In genomic region chr19:57947088-57947418, GRCh38 we compare ENCODE assay signal across 8 cellular contexts. TPM values are rescaled to one million over a fixed set of nuclear protein-coding genes. Genes with fewer than 3 reads are reported as not detected.
DNase-seq lines count a peak whose midpoint lies in the region; ATAC-seq and TF ChIP-seq lines count a peak whose summit lies in the region.

No MANE protein-coding gene starts in this region.

- in situ Hi-C loops in astrocyte of the cerebellum (cut with HindIII; ENCODE audit: low sequenced_read_pairs), result no loop called here

- intact Hi-C loops in Right ventricle myocardium superior (cut with DNase I) (no loop called here), cardiac septum (cut with DNase I) (loop anchor here (1.0 to 5.0 kb wide), 5 partner anchors 12 to 335 kb away; partner anchors contain the start of genes ZNF134, ZNF135, ZNF418 and ZNF606), thyroid gland (cut with DNase I) (no loop called here), sciatic nerve (cut with DNase I) (no loop called here)

- TF ChIP-seq CTCF in astrocyte of the cerebellum (IDR thresholded peaks at IDR 0.05; ENCODE audit: low read depth, low read length, missing control alignments) (no peak), liver (IDR thresholded peaks at IDR 0.05; ENCODE audit: low read depth, low read length, missing input control) (no peak), thyroid gland (IDR thresholded peaks at IDR 0.05) (no peak)

- peaks cover 0 to 7% (median 3%) of the 10 kb centered on the region in 4 donors for H3K4me1 ChIP-seq in liver (ENCODE audit: control insufficient read depth in 4 of 4, insufficient read depth in 4 of 4, low read length in 3 of 4)
- peaks cover 11% of the 10 kb centered on the region in 2 donors for H3K4me1 ChIP-seq in thyroid gland

- peaks cover 26 to 61% (median 55%) of the 10 kb centered on the region in 4 donors for H3K9me3 ChIP-seq in liver (ENCODE audit: control insufficient read depth in 4 of 4, low read length in 3 of 4)
- no peaks in the 10 kb centered on the region for H3K9me3 ChIP-seq in thyroid gland

- WGBS in liver, result 4% methylated on average over 18 of the region's 18 CpGs
- 0% methylated on average over 10 of the region's 18 CpGs; no CpG with 5 or more reads in 1 of the 2 donors for WGBS in thyroid gland, 2 donors

- TF ChIP-seq RAD21 in liver (IDR thresholded peaks at IDR 0.05), result no peak

- H3K27me3 ChIP-seq in liver (ENCODE audit: control insufficient read depth in 4 of 4, insufficient read depth in 4 of 4, low read length in 3 of 4), result no peaks in the 10 kb centered on the region
- H3K27me3 ChIP-seq in thyroid gland, result no peaks in the 10 kb centered on the region

- ATAC-seq in Right ventricle myocardium superior (ENCODE audit: poor library complexity) (peak; percentile 4), sciatic nerve (no peak), GM18861 (IDR thresholded peaks at IDR 0.05; ENCODE audit: unreplicated experiment) (no peak)

- H3K36me3 ChIP-seq in liver (ENCODE audit: control insufficient read depth in 4 of 4, insufficient read depth in 3 of 4, low read depth in 1 of 4, low read length in 3 of 4) (peaks cover 3 to 21% (median 9%) of the 10 kb centered on the region in 4 donors), thyroid gland (peaks cover 9 to 15% of the 10 kb centered on the region in 2 donors)

- TF ChIP-seq POLR2A in thyroid gland (IDR thresholded peaks at IDR 0.05), result no peak

- H3K9ac ChIP-seq in liver (ENCODE audit: low read depth in 1 of 2, low read length in 2 of 2), result no peak overlapping the region

- H3K27ac ChIP-seq in liver (ENCODE audit: low read depth in 1 of 2, low read length in 2 of 2), result peak overlapping the region in 1 of 2 donors; percentile 52
- peak overlapping the region; percentile 20 to 55 (median 36) for H3K27ac ChIP-seq in thyroid gland

- H3K4me3 ChIP-seq in astrocyte of the cerebellum (ENCODE audit: low read depth, low read length), result peak overlapping the region; percentile 93
- H3K4me3 ChIP-seq in liver (ENCODE audit: low read depth in 1 of 3, low read length in 3 of 3), result peak overlapping the region; percentile 41 to 80 (median 41)
- peak overlapping the region; percentile 77 to 92 (median 91) for H3K4me3 ChIP-seq in thyroid gland (replicated peaks in 1 of 3)

- DNase-seq in Right ventricle myocardium superior, result no peak
- DNase-seq in cardiac septum (ENCODE audit: low spot score), result no peak
- DNase-seq in astrocyte of the cerebellum (ENCODE audit: low read depth), result no peak
- DNase-seq in thyroid gland, result peak in 1 of 2 donors; percentile 3
- no peak for DNase-seq in sciatic nerve (ENCODE audit: low spot score)
- DNase-seq in NCI-H510A treated with DMSO at 0.1 percent for 48 hours (lab: John Stamatoyannopoulos, UW), result no peak

TF ChIP-seq in liver, 16 proteins besides CTCF, POLR2A, EP300 and RAD21:
- TF ChIP-seq RXRA (IDR thresholded peaks at IDR 0.05) (no peak), NR2F2 (IDR thresholded peaks at IDR 0.05) (no peak), ATF3 (IDR thresholded peaks at IDR 0.05) (no peak), EGR1 (IDR thresholded peaks at IDR 0.05; ENCODE audit: low read depth in 2 of 2) (no peak), MAX (IDR thresholded peaks at IDR 0.05) (no peak), SP1 (IDR thresholded peaks at IDR 0.05) (no peak), HNF4G (IDR thresholded peaks at IDR 0.05) (no peak), YY1 (IDR thresholded peaks at IDR 0.05) (no peak), GABPA (IDR thresholded peaks at IDR 0.05 in 1 of 2, conservative IDR thresholded peaks at IDR 0.05 in 1 of 2) (no peak), TAF1 (conservative IDR thresholded peaks at IDR 0.05) (no peak), ZBTB33 (IDR thresholded peaks at IDR 0.05) (no peak), HNF4A (conservative IDR thresholded peaks at IDR 0.05) (no peak), REST (IDR thresholded peaks at IDR 0.05) (no peak), FOXA2 (IDR thresholded peaks at IDR 0.05) (no peak), FOXA1 (IDR thresholded peaks at IDR 0.05) (no peak), JUND (IDR thresholded peaks at IDR 0.05) (no peak)

RNA-seq across cellular contexts. Expression of gene ZNF256, which starts 0.5 kb away (rescaled TPM):
- total RNA-seq in Right ventricle myocardium superior, result 9.1 TPM
- 9.4 TPM for total RNA-seq in cardiac septum
- 1 to 10 TPM; 1.6 to 4.4 TPM for total RNA-seq in liver
- under 1 TPM; 0.53 to 0.67 TPM for polyA plus RNA-seq in liver
- 10 to 100 TPM in 1 of 4 donors, 1 to 10 TPM in 3; 5.7 to 11.1 (median 6.3) TPM for total RNA-seq in thyroid gland
- 6.5 TPM for total RNA-seq in sciatic nerve

RNA-seq across cellular contexts. Expression of gene ZNF418, which starts 11.9 kb away (rescaled TPM):
- 13.5 TPM for total RNA-seq in Right ventricle myocardium superior
- total RNA-seq in cardiac septum, result 16.5 TPM
- 1 to 10 TPM; 2.6 to 3.1 TPM for total RNA-seq in liver
- polyA plus RNA-seq in liver, result 1 to 10 TPM in 1 of 2 donors, under 1 TPM in 1; 0.51 to 1.4 TPM
- total RNA-seq in thyroid gland, result 10 to 100 TPM in 3 of 4 donors, 1 to 10 TPM in 1; 9.3 to 17.2 (median 11.7) TPM
- total RNA-seq in sciatic nerve, result 14.0 TPM

RNA-seq across cellular contexts. Expression of gene C19orf18, which starts 27.3 kb away (rescaled TPM):
- total RNA-seq in Right ventricle myocardium superior (2.4 TPM), cardiac septum (2.5 TPM), liver (under 1 TPM in 1 of 2 donors, not detected in 1; 0.23 TPM), thyroid gland (not detected), sciatic nerve (0.94 TPM)
- under 1 TPM; 0.14 to 0.58 TPM for polyA plus RNA-seq in liver

RNA-seq across cellular contexts. Expression of gene ZNF417, which starts 30.7 kb away (rescaled TPM):
- total RNA-seq in Right ventricle myocardium superior (10.0 TPM), cardiac septum (10.8 TPM), liver (10 to 100 TPM; 12.9 to 16.3 TPM), thyroid gland (10 to 100 TPM; 17.7 to 33.0 (median 25.1) TPM), sciatic nerve (24.8 TPM)
- polyA plus RNA-seq in liver, result 1 to 10 TPM; 1.2 to 1.7 TPM

RNA-seq across cellular contexts. Expression of gene ZNF606, which starts 55.6 kb away (rescaled TPM):
- 15.0 TPM for total RNA-seq in Right ventricle myocardium superior
- 13.8 TPM for total RNA-seq in cardiac septum
- 10 to 100 TPM in 1 of 2 donors, 1 to 10 TPM in 1; 8.7 to 12.8 TPM for total RNA-seq in liver
- polyA plus RNA-seq in liver, result 1 to 10 TPM; 3.2 to 4.5 TPM
- 10 to 100 TPM; 30.2 to 60.4 (median 38.6) TPM for total RNA-seq in thyroid gland
- total RNA-seq in sciatic nerve, result 20.3 TPM

Comparison
In these comparisons a context has a peak if more than half of its experiments do, and no peak if none do; other contexts are left out.
1. H3K4me3 ChIP-seq: peak in every context shown above with its lines; median percentile 93 in astrocyte of the cerebellum; 91 in thyroid gland; 41 in liver.